In genomic region chr3:116020495-116020894, GRCh38 we compare ENCODE assay signal across 8 cellular contexts.
A peak's percentile ranks its signal among the peaks of the same experiment; 100 is the strongest.
DNase-seq lines count a peak whose midpoint lies in the region; ATAC-seq lines count a peak whose summit lies in the region.
"Had no signal": no experiment of that assay in that cellular context is flagged by ENCODE, and none has a peak within 500 bp of the region (broad histone marks: within the 10 kb centered on the region; RNA-seq: fewer than 3 reads in every experiment).

No MANE protein-coding gene starts in this region.

- H3K4me3 Mint-ChIP-seq in activated CD4-positive, alpha-beta memory T cell treated with anti-CD3 and anti-CD28 coated beads for 36 hours: no peak overlapping the region

- no peak overlapping the region for H3K27ac Mint-ChIP-seq in activated CD4-positive, alpha-beta memory T cell treated with anti-CD3 and anti-CD28 coated beads for 36 hours

- intact Hi-C loops in activated CD4-positive, alpha-beta memory T cell treated with anti-CD3 and anti-CD28 coated beads for 36 hours (cut with micrococcal nuclease): no loop called here

- no peaks in the 10 kb centered on the region for H3K9me3 Mint-ChIP-seq in activated CD4-positive, alpha-beta memory T cell treated with anti-CD3 and anti-CD28 coated beads for 36 hours

- DNase-seq in NCI-H524 treated with DMSO at 0.1 percent for 48 hours (lab: John Stamatoyannopoulos, UW) (peak; percentile 74), renal cortical epithelial cell (ENCODE audit: low read depth) (peak; percentile 76), cerebellum (ENCODE audit: low spot score) (no peak), amniotic stem cell (lab: John Stamatoyannopoulos, UW) (no peak)
- DNase-seq in activated CD4-positive, alpha-beta memory T cell treated with anti-CD3 and anti-CD28 coated beads for 36 hours: no peak
- DNase-seq: Right ventricle myocardium superior had no signal

- POLR2A ChIA-PET in activated CD4-positive, alpha-beta memory T cell treated with anti-CD3 and anti-CD28 coated beads for 36 hours (lab: Charles Lee): no interaction called here

- ATAC-seq in GM18873 (IDR thresholded peaks at IDR 0.05; ENCODE audit: low FRiP score, unreplicated experiment): peak; percentile 62
- ATAC-seq in HG02678 (IDR thresholded peaks at IDR 0.05; ENCODE audit: unreplicated experiment): peak; percentile 62

- CTCF ChIA-PET in activated CD4-positive, alpha-beta memory T cell treated with anti-CD3 and anti-CD28 coated beads for 36 hours (lab: Charles Lee): no interaction called here

- no peaks in the 10 kb centered on the region for H3K4me1 Mint-ChIP-seq in activated CD4-positive, alpha-beta memory T cell treated with anti-CD3 and anti-CD28 coated beads for 36 hours (ENCODE audit: low read depth)

- no peaks in the 10 kb centered on the region for H3K36me3 Mint-ChIP-seq in activated CD4-positive, alpha-beta memory T cell treated with anti-CD3 and anti-CD28 coated beads for 36 hours

- no peaks in the 10 kb centered on the region for H3K27me3 Mint-ChIP-seq in activated CD4-positive, alpha-beta memory T cell treated with anti-CD3 and anti-CD28 coated beads for 36 hours

Comparison
In these comparisons a context has a peak if more than half of its experiments do, and no peak if none do; other contexts are left out.
1. DNase-seq: peak in NCI-H524 treated with DMSO at 0.1 percent for 48 hours (single experiment) and renal cortical epithelial cell (single experiment); none in cerebellum (single experiment), activated CD4-positive, alpha-beta memory T cell treated with anti-CD3 and anti-CD28 coated beads for 36 hours (single experiment) and amniotic stem cell (single experiment).